In the genomic region with DNA sequence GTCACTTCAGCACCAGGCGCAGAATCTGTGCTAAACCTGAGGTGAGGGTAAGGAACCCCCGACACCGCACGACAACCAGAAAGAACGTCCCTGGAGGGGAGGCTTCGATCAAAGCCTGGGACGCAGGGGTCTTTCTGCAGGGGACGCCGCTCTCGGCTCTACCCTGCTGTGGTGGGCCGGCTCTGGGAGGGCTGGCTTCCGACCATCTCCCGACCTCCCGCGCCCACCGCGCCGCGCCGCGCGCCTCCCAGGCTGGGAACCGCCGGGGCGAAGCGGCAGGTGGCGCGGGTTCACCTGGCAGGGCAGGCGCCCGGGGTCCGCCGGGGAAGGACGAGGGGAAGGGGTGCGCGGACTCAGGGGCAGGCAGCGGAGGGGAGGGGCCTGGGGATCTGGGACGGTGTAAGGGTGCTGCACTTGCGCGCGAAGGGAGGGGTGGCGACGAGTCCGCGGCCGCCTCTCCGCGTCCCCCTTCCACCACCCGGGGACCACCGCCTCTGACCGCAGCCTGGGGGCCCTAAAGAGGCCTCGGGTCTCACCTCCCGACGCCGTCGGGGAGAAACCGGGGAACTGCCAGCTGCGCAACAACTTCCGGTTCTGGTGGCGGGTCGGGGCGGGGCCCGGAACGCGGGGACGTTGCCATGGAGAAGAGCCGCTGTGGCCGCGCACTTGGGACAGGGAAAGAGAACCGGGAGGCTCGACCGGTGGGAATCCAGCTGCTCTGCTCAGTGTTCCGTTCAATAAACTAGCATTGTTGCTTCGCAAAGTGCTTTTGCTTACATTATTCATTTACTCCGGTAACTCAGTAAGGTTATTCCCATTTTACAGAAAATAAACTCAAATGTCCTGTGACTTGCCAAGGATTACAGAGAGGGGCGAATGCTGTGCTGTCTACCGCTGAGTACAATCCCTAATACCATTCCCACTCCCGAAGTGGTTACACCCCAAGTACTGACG, we compare ENCODE assay signal across 1 cellular context.
TF ChIP-seq lines count a peak whose summit lies in the region.

Gene ZNF396 (minus strand): TSS at position 596 of the 954 bp plus-strand sequence. CDS start 3,045 bp downstream, outside the sequence.

TF ChIP-seq in HepG2, 621 proteins besides CTCF, POLR2A, EP300 and RAD21 (continued from another document and continues in another):
- TF ChIP-seq ELF3 (CRISPR knock-in tag; IDR thresholded peaks at IDR 0.05): 0 out of 2 replicates have a peak, but pooled peaks have one; percentile 37
- no peak for TF ChIP-seq ATM (IDR thresholded peaks at IDR 0.05; ENCODE audit: borderline replicate concordance)
- no peak for TF ChIP-seq MEIS2 (CRISPR knock-in tag; IDR thresholded peaks at IDR 0.05)
- no peak for TF ChIP-seq ZNF616 (CRISPR knock-in tag; IDR thresholded peaks at IDR 0.05; ENCODE audit: low read depth)
- no peak for TF ChIP-seq NBN (conservative IDR thresholded peaks at IDR 0.05)
- no peak for TF ChIP-seq SNAI1 (CRISPR knock-in tag; IDR thresholded peaks at IDR 0.05; ENCODE audit: borderline replicate concordance)
- no peak for TF ChIP-seq SMARCC2 (IDR thresholded peaks at IDR 0.05)
- no peak for TF ChIP-seq DMTF1 (CRISPR knock-in tag; IDR thresholded peaks at IDR 0.05)
- TF ChIP-seq ARNTL (CRISPR knock-in tag; IDR thresholded peaks at IDR 0.05): no peak
- peak; percentile 58 for TF ChIP-seq YY1 (IDR thresholded peaks at IDR 0.05; ENCODE audit: insufficient read depth, insufficient replicate concordance, low read depth, low read length)
- no peak for TF ChIP-seq ZNF644 (CRISPR knock-in tag; IDR thresholded peaks at IDR 0.05; ENCODE audit: low read depth)
- no peak for TF ChIP-seq ZNF354B (CRISPR knock-in tag; IDR thresholded peaks at IDR 0.05)
- no peak for TF ChIP-seq ZNF615 (CRISPR knock-in tag; IDR thresholded peaks at IDR 0.05; ENCODE audit: borderline replicate concordance)
- TF ChIP-seq SAP130 (CRISPR knock-in tag; IDR thresholded peaks at IDR 0.05; ENCODE audit: low read depth): peak; percentile 91
- no peak for TF ChIP-seq KLF11 (CRISPR knock-in tag; IDR thresholded peaks at IDR 0.05)
- no peak for TF ChIP-seq ZNF18 (CRISPR knock-in tag; IDR thresholded peaks at IDR 0.05; ENCODE audit: insufficient replicate concordance)
- TF ChIP-seq ZNF138 (CRISPR knock-in tag; IDR thresholded peaks at IDR 0.05; ENCODE audit: low read depth): no peak
- TF ChIP-seq SNRNP70 (IDR thresholded peaks at IDR 0.05; ENCODE audit: low read depth, low read length): no peak
- no peak for TF ChIP-seq ZFAT (CRISPR knock-in tag; conservative IDR thresholded peaks at IDR 0.05)
- no peak for TF ChIP-seq ZSCAN22 (CRISPR knock-in tag; IDR thresholded peaks at IDR 0.05)
- TF ChIP-seq MYPOP (CRISPR knock-in tag; IDR thresholded peaks at IDR 0.05): peak; percentile 64; the same call in 1 of the 2 replicates
- no peak for TF ChIP-seq TFDP1 (CRISPR knock-in tag; IDR thresholded peaks at IDR 0.05; ENCODE audit: borderline replicate concordance)
- TF ChIP-seq ZNF33B (CRISPR knock-in tag; IDR thresholded peaks at IDR 0.05): no peak
- TF ChIP-seq KAT8 (CRISPR knock-in tag; IDR thresholded peaks at IDR 0.05): peak; percentile 56
- TF ChIP-seq ZSCAN25 (CRISPR knock-in tag; IDR thresholded peaks at IDR 0.05): no peak
- TF ChIP-seq KDM2A (CRISPR knock-in tag; IDR thresholded peaks at IDR 0.05; ENCODE audit: borderline replicate concordance, low read depth): peak; percentile 44; the same call in 1 of the 2 replicates
- TF ChIP-seq ELF4 (CRISPR knock-in tag; IDR thresholded peaks at IDR 0.05; ENCODE audit: borderline replicate concordance): no peak
- TF ChIP-seq MEIS1 (CRISPR knock-in tag; IDR thresholded peaks at IDR 0.05; ENCODE audit: borderline replicate concordance): no peak
- no peak for TF ChIP-seq RXRB (CRISPR knock-in tag; IDR thresholded peaks at IDR 0.05; ENCODE audit: borderline replicate concordance)
- TF ChIP-seq NR2F2 (IDR thresholded peaks at IDR 0.05; ENCODE audit: borderline replicate concordance, low read depth): no peak
- TF ChIP-seq ZBTB42 (CRISPR knock-in tag; IDR thresholded peaks at IDR 0.05): no peak
- no peak for TF ChIP-seq ZKSCAN5 (CRISPR knock-in tag; IDR thresholded peaks at IDR 0.05)
- TF ChIP-seq NFE2 (CRISPR knock-in tag; IDR thresholded peaks at IDR 0.05): no peak
- TF ChIP-seq SP5 (CRISPR knock-in tag; IDR thresholded peaks at IDR 0.05; ENCODE audit: borderline replicate concordance, low read depth): peak; percentile 57; the same call in 1 of the 2 replicates
- TF ChIP-seq ISL2 (CRISPR knock-in tag; IDR thresholded peaks at IDR 0.05): no peak
- TF ChIP-seq NR2F6 (IDR thresholded peaks at IDR 0.05): no peak
- 0 out of 2 replicates have a peak, but pooled peaks have one; percentile 5 for TF ChIP-seq NR2F6 (CRISPR knock-in tag; IDR thresholded peaks at IDR 0.05)
- TF ChIP-seq, protein P1, sequence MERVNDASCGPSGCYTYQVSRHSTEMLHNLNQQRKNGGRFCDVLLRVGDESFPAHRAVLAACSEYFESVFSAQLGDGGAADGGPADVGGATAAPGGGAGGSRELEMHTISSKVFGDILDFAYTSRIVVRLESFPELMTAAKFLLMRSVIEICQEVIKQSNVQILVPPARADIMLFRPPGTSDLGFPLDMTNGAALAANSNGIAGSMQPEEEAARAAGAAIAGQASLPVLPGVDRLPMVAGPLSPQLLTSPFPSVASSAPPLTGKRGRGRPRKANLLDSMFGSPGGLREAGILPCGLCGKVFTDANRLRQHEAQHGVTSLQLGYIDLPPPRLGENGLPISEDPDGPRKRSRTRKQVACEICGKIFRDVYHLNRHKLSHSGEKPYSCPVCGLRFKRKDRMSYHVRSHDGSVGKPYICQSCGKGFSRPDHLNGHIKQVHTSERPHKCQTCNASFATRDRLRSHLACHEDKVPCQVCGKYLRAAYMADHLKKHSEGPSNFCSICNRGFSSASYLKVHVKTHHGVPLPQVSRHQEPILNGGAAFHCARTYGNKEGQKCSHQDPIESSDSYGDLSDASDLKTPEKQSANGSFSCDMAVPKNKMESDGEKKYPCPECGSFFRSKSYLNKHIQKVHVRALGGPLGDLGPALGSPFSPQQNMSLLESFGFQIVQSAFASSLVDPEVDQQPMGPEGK (CRISPR knock-in tag; IDR thresholded peaks at IDR 0.05): peak; percentile 62
- TF ChIP-seq HNRNPLL (IDR thresholded peaks at IDR 0.05; ENCODE audit: low read depth, low read length, poor library complexity, severe bottlenecking): peak; percentile 67
- peak; percentile 61 for TF ChIP-seq ETV5 (CRISPR knock-in tag; IDR thresholded peaks at IDR 0.05; ENCODE audit: borderline replicate concordance)
- TF ChIP-seq ZNF878 (CRISPR knock-in tag; IDR thresholded peaks at IDR 0.05): no peak
- no peak for TF ChIP-seq NR2F1 (CRISPR knock-in tag; IDR thresholded peaks at IDR 0.05)
- no peak for TF ChIP-seq JDP2 (CRISPR knock-in tag; IDR thresholded peaks at IDR 0.05; ENCODE audit: borderline replicate concordance)
- no peak for TF ChIP-seq LBX2 (CRISPR knock-in tag; IDR thresholded peaks at IDR 0.05; ENCODE audit: borderline replicate concordance)
- no peak for TF ChIP-seq ZNF136 (CRISPR knock-in tag; IDR thresholded peaks at IDR 0.05; ENCODE audit: low read depth)
- TF ChIP-seq NFIC (IDR thresholded peaks at IDR 0.05; ENCODE audit: low read length): no peak
- TF ChIP-seq NR2C2 (CRISPR knock-in tag; IDR thresholded peaks at IDR 0.05; ENCODE audit: borderline replicate concordance): peak; percentile 85
- TF ChIP-seq GLI4 (CRISPR knock-in tag; IDR thresholded peaks at IDR 0.05; ENCODE audit: borderline replicate concordance): no peak
- peak; percentile 68 for TF ChIP-seq ASH2L (IDR thresholded peaks at IDR 0.05; ENCODE audit: insufficient read length, low read depth, low read length)
- no peak for TF ChIP-seq SRF (IDR thresholded peaks at IDR 0.05; ENCODE audit: low read depth, low read length)
- no peak for TF ChIP-seq HNRNPL (IDR thresholded peaks at IDR 0.05; ENCODE audit: low read depth, low read length)
- no peak for TF ChIP-seq ATF7 (IDR thresholded peaks at IDR 0.05)
- TF ChIP-seq ATF7 (CRISPR knock-in tag; IDR thresholded peaks at IDR 0.05): no peak
- TF ChIP-seq CREB1 (IDR thresholded peaks at IDR 0.05): no peak
- no peak for TF ChIP-seq CREB1 (CRISPR knock-in tag; IDR thresholded peaks at IDR 0.05)
- TF ChIP-seq, protein P2, sequence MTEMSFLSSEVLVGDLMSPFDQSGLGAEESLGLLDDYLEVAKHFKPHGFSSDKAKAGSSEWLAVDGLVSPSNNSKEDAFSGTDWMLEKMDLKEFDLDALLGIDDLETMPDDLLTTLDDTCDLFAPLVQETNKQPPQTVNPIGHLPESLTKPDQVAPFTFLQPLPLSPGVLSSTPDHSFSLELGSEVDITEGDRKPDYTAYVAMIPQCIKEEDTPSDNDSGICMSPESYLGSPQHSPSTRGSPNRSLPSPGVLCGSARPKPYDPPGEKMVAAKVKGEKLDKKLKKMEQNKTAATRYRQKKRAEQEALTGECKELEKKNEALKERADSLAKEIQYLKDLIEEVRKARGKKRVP (CRISPR knock-in tag; IDR thresholded peaks at IDR 0.05): no peak
- no peak for TF ChIP-seq ZIK1 (CRISPR knock-in tag; IDR thresholded peaks at IDR 0.05; ENCODE audit: borderline replicate concordance, low read depth)
